ENCODE assay signal across 26 cellular contexts in genomic region chr20:43565758-43566104, GRCh38. TPM values are rescaled to one million over a fixed set of nuclear protein-coding genes. Genes with fewer than 3 reads are reported as not detected.
"Had no signal": no experiment of that assay in that cellular context is flagged by ENCODE, and none has a peak within 500 bp of the region (broad histone marks: within the 10 kb centered on the region; RNA-seq: fewer than 3 reads in every experiment).

No MANE protein-coding gene starts in this region.

- H3K27me3 ChIP-seq: body of pancreas, esophagus muscularis mucosa, foreskin keratinocyte, heart right ventricle, left lung, pancreas, right atrium auricular region, spleen had no signal

- H3K4me3 ChIP-seq: body of pancreas, esophagus muscularis mucosa, heart right ventricle, left lung, pancreas, right atrium auricular region, spleen, thoracic aorta had no signal

- H3K4me1 ChIP-seq: esophagus muscularis mucosa, foreskin keratinocyte, left lung, right atrium auricular region, spleen had no signal

- H3K27ac ChIP-seq: body of pancreas, esophagus muscularis mucosa, foreskin keratinocyte, heart right ventricle, left lung, pancreas, right atrium auricular region, spleen, thoracic aorta, VCaP had no signal

- DNase-seq: activated CD4-positive, alpha-beta T cell treated with anti-CD3 and anti-CD28 coated beads for 4 hours; activated CD4-positive, alpha-beta T cell treated with anti-CD3 and anti-CD28 coated beads, Interleukin-2, amount 50 U/mL, for 4 hours; activated effector memory CD4-positive, alpha-beta T cell treated with Interleukin-2 at 50 U/mL for 16 hours; activated naive CD4-positive, alpha-beta T cell treated with Interleukin-2 at 50 U/mL for 16 hours; activated T-cell treated with anti-CD3 and anti-CD28 coated beads for 4 hours; activated T-cell treated with anti-CD3 and anti-CD28 coated beads, Interleukin-2, amount 50 U/mL, for 72 hours; aorta; body of pancreas; effector CD4-positive, alpha-beta T cell; foreskin keratinocyte; heart right ventricle; naive thymus-derived CD4-positive, alpha-beta T cell; pancreas; stimulated activated naive CD4-positive, alpha-beta T cell; SW 1271; T-helper 9 cell; trophoblast cell had no signal

- H3K9me3 ChIP-seq: body of pancreas, esophagus muscularis mucosa, heart right ventricle, left lung, pancreas, right atrium auricular region, spleen, thoracic aorta had no signal

- H3K36me3 ChIP-seq: esophagus muscularis mucosa, heart right ventricle, left lung, right atrium auricular region, spleen, thoracic aorta had no signal

- ATAC-seq: activated T-cell treated with anti-CD3 and anti-CD28 coated beads, Interleukin-2, amount 50 U/mL, for 72 hours; body of pancreas; foreskin keratinocyte; heart right ventricle; left lung; naive thymus-derived CD4-positive, alpha-beta T cell; pancreas had no signal

RNA-seq across cellular contexts. Expression of gene SGK2, which starts 6.9 kb away (rescaled TPM):
- total RNA-seq: glomerular endothelial cell, lung microvascular endothelial cell, pulmonary artery endothelial cell had no signal
- polyA plus RNA-seq: naive thymus-derived CD4-positive, alpha-beta T cell had no signal
